8 cellular contexts compared by ENCODE assay signal in the genomic region with DNA sequence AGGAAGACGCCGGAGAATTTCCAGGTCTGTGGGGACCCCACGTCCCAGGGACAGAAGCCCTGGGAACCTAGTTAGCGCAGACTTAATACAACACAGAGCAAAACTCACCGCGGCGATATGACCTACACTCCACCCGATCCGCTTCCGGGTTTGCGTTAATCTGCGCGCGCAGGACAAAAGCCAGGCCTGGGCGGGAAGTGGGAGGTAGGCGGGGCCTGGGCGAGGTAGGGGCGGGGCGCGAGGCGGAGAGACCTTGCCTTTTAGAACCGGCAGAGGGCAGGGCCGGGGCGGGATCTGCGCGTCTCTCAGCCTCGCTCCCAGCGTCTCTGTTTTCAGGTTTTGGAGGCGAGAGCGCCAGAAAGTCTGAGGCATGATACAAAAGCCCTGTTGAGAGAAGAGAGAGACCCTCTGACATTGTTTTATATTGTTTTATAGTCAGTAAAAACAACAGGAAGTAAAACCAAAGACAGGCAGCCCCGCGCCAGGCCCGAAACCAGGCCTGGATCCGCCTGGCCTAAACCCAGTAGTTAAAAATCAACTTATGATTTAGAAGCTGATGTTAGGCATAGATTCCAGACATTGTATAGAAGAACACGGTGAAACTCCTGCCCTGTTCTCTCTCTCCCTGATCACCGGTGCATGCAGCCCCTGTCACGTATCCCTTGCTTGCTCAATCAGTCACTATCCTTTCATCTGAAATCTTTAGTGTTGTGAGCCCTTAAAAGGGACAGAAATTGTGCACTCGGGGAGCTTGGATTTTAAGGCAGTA. TPM values are rescaled to one million over a fixed set of nuclear protein-coding genes. Genes with fewer than 3 reads are reported as not detected.
DNase-seq lines count a peak whose midpoint lies in the region; ATAC-seq, FAIRE-seq and TF ChIP-seq lines count a peak whose summit lies in the region.

Gene ZNF611, minus strand, starts transcription at position 152 of the 769 bp plus-strand sequence. CDS start 19,150 bp downstream, outside the sequence.

- peaks cover 12% of the 10 kb centered on the region; the same call in 1 of the 2 replicates for H3K4me1 ChIP-seq in HepG2 (ENCODE audit: insufficient read depth, low read length)

- whole genome bisulfite sequencing in HepG2 (ENCODE audit: low lambda C conversion rate) = 32% methylated on average over 26 of the region's 38 CpGs

- peak within 1 kb of the TSS; percentile 78 for H3K4me3 Mint-ChIP-seq in dendritic cell treated with granulocyte-macrophage colony-stimulating factor and Interleukin-4, amounts not matched to agents 40 ng/mL and 50 ng/mL, for 4 days

- intact Hi-C loops in dendritic cell treated with granulocyte-macrophage colony-stimulating factor and Interleukin-4, amounts not matched to agents 40 ng/mL and 50 ng/mL, for 4 days (cut with micrococcal nuclease) = loop anchor here (1.0 kb wide), 1 partner anchor 44 kb away; no protein-coding TSS in a partner anchor
- intact Hi-C loops in HepG2 (cut with micrococcal nuclease; ENCODE audit: unreplicated experiment) = no loop called here

- in situ Hi-C loops in HepG2 (cut with HindIII; ENCODE audit: extremely low pct_ligation_motif_present, low pct_unique_long_range_greater_than_20kb) = no loop called here

- H3K27ac ChIP-seq in C4-2B (peak within 1 kb of the TSS; percentile 80), HepG2 (ENCODE audit: extremely low read length, insufficient read depth, low read length) (peak within 1 kb of the TSS; percentile 70)

- ATAC-seq in GM19351 (IDR thresholded peaks at IDR 0.05; ENCODE audit: unreplicated experiment) = peak; percentile 92
- ATAC-seq in HG03521 (IDR thresholded peaks at IDR 0.05; ENCODE audit: unreplicated experiment) = peak; percentile 81
- peak; percentile 93 for ATAC-seq in HepG2

- POLR2A ChIA-PET in HepG2 (lab: Yijun Ruan, JAX) = interaction anchor here (0.8 to 1.1 kb wide), 2 partner anchors 23 to 723 kb away, joined by 3 to 4 read pairs; no protein-coding TSS in a partner anchor

- TF ChIP-seq EP300 in HepG2 (IDR thresholded peaks at IDR 0.05; ENCODE audit: low read depth in 2 of 2, low read length in 2 of 2) = no peak
- no peak for TF ChIP-seq EP300 in HepG2 (CRISPR knock-in tag; IDR thresholded peaks at IDR 0.05; ENCODE audit: borderline replicate concordance)

- no peaks in the 10 kb centered on the region for H4K20me1 ChIP-seq in HepG2 (ENCODE audit: insufficient read depth, low read length)

- no peaks in the 10 kb centered on the region for H3K27me3 Mint-ChIP-seq in dendritic cell treated with granulocyte-macrophage colony-stimulating factor and Interleukin-4, amounts not matched to agents 40 ng/mL and 50 ng/mL, for 4 days

- CTCF ChIA-PET in HepG2 (lab: Yijun Ruan, JAX; ENCODE audit: low intra/inter-chr PET ratio, low total read pairs) = interaction anchor here (0.9 kb wide), 1 partner anchor 14 kb away, joined by 3 read pairs; no protein-coding TSS in a partner anchor

- BruUV-seq in HepG2 (replicated peaks; lab: Mats Ljungman, UMichigan) = no TSS peak

- no peak for FAIRE-seq in HepG2 (lab: Jason Lieb, UNC)

- DNase-seq in NCI-H748 treated with DMSO at 0.1 percent for 48 hours (lab: John Stamatoyannopoulos, UW) = peak; percentile 90
- peak; percentile 99 to 100 for DNase-seq in activated CD4-positive, alpha-beta T cell treated with anti-CD3 and anti-CD28 coated beads, Interleukin-2, amount 50 U/mL, for 4 hours
- peak; percentile 82 for DNase-seq in HepG2 (ENCODE audit: low spot score)
- DNase-seq in stimulated activated CD4-positive, alpha-beta T cell treated with anti-CD3 and anti-CD28 coated beads, Interleukin-4, amount 100 ng/mL, for 1 hour = peak; percentile 99

- TF ChIP-seq POLR2A in HepG2 (IDR thresholded peaks at IDR 0.05; ENCODE audit: insufficient read depth in 1 of 2, low read depth in 2 of 2, low read length in 2 of 2) = peak; percentile 45 to 72; a peak in 3 of 4 replicates

- H3K9me3 Mint-ChIP-seq in dendritic cell treated with granulocyte-macrophage colony-stimulating factor and Interleukin-4, amounts not matched to agents 40 ng/mL and 50 ng/mL, for 4 days = peaks cover 13% of the 10 kb centered on the region

- H3K9me3 ChIP-seq in HepG2 (ENCODE audit: low read length) = peaks cover 9% of the 10 kb centered on the region; the same call in 1 of the 2 replicates

- peaks cover 44% of the 10 kb centered on the region for H3K36me3 Mint-ChIP-seq in dendritic cell treated with granulocyte-macrophage colony-stimulating factor and Interleukin-4, amounts not matched to agents 40 ng/mL and 50 ng/mL, for 4 days (ENCODE audit: low read depth)

- H3K36me3 ChIP-seq in HepG2 (replicated peaks in 1 of 2; ENCODE audit: control insufficient read depth in 1 of 2, insufficient read depth in 2 of 2, low read length in 2 of 2) = no peaks in the 10 kb centered on the region

- peak within 1 kb of the TSS; percentile 68 for H3K9ac ChIP-seq in HepG2 (ENCODE audit: insufficient read depth, low read depth, low read length)

- H3K4me1 Mint-ChIP-seq in dendritic cell treated with granulocyte-macrophage colony-stimulating factor and Interleukin-4, amounts not matched to agents 40 ng/mL and 50 ng/mL, for 4 days (ENCODE audit: low read depth) = peaks cover 14% of the 10 kb centered on the region

- no peaks in the 10 kb centered on the region for H3K79me2 ChIP-seq in HepG2 (ENCODE audit: insufficient read depth, low read length)

- peak within 1 kb of the TSS; percentile 91 for H3K27ac Mint-ChIP-seq in dendritic cell treated with granulocyte-macrophage colony-stimulating factor and Interleukin-4, amounts not matched to agents 40 ng/mL and 50 ng/mL, for 4 days

- peak; percentile 79 for TF ChIP-seq CTCF in C4-2B (conservative IDR thresholded peaks at IDR 0.05)
- peak; percentile 69 for TF ChIP-seq CTCF in HepG2 (CRISPR knock-in tag; IDR thresholded peaks at IDR 0.05)

- TF ChIP-seq RAD21 in HepG2 (CRISPR knock-in tag; IDR thresholded peaks at IDR 0.05) = peak; percentile 42; the same call in 1 of the 2 replicates

- H3K4me2 ChIP-seq in HepG2 (ENCODE audit: low read depth, low read length) = peak within 1 kb of the TSS; percentile 58

- H3K4me3 ChIP-seq in HepG2 (replicated peaks in 1 of 3; ENCODE audit: insufficient read depth in 1 of 3, low read depth in 2 of 3, low read length in 3 of 3) = peak within 1 kb of the TSS; percentile 56 to 79 (median 78)

- H3K27me3 ChIP-seq in HepG2 (ENCODE audit: control insufficient read depth in 1 of 2, insufficient read depth in 2 of 2, low read length in 2 of 2) = no peaks in the 10 kb centered on the region

- peak within 1 kb of the TSS; percentile 28 for H2AFZ ChIP-seq in HepG2 (ENCODE audit: low read length)

TF ChIP-seq in HepG2, 621 proteins besides CTCF, POLR2A, EP300 and RAD21 (continues in another document):
- TF ChIP-seq XBP1 (CRISPR knock-in tag; IDR thresholded peaks at IDR 0.05) (no peak), USF2 (IDR thresholded peaks at IDR 0.05; ENCODE audit: low read depth, low read length) (no peak), USF2 (CRISPR knock-in tag; IDR thresholded peaks at IDR 0.05; ENCODE audit: borderline replicate concordance) (no peak), POGZ (CRISPR knock-in tag; IDR thresholded peaks at IDR 0.05) (no peak)

RNA-seq across cellular contexts. Expression of gene ZNF611, which starts in this region (rescaled TPM):
- total RNA-seq in HepG2 (2016; rRNA removed; fragmentation: Illumina TruSeq; extraction: Trizol) = 4.1 and 9.9 TPM in 2 replicates
- 1.0 and 1.1 TPM in 2 replicates for total RNA-seq in HepG2 (2016; cell fraction: cytosol; rRNA removed; fragmentation: Illumina TruSeq; extraction: Trizol; ENCODE audit: low read depth)
- total RNA-seq in HepG2 (2016; cell fraction: insoluble cytoplasmic fraction; rRNA removed; fragmentation: Illumina TruSeq; extraction: Trizol) = 3.9 and 8.0 TPM in 2 replicates
- 2.4 and 2.8 TPM in 2 replicates for total RNA-seq in HepG2 (2016; cell fraction: membrane; rRNA removed; fragmentation: Illumina TruSeq; extraction: Trizol)
- total RNA-seq in HepG2 (2016; cell fraction: nucleus; rRNA removed; fragmentation: Illumina TruSeq; extraction: Trizol) = 4.7 and 9.1 TPM in 2 replicates
- polyA plus RNA-seq in HepG2 (2011; rRNA removed) = 2.4 and 2.7 TPM in 2 replicates
- 0.85 and 1.1 TPM in 2 replicates for polyA plus RNA-seq in HepG2 (2011; cell fraction: cytosol; rRNA removed)
- 3.3 and 3.7 TPM in 2 replicates for polyA plus RNA-seq in HepG2 (2011; cell fraction: nucleus; rRNA removed)
- 1.9 and 2.3 TPM in 2 replicates for polyA plus RNA-seq in HepG2 (2012)
- polyA plus RNA-seq in HepG2 (2016; cell fraction: cytosol; fragmentation: Illumina TruSeq; extraction: Trizol; ENCODE audit: low read depth) = 0.26 and 0.36 TPM in 2 replicates
- 2.4 and 2.5 TPM in 2 replicates for polyA plus RNA-seq in HepG2 (2016; cell fraction: insoluble cytoplasmic fraction; fragmentation: Illumina TruSeq; extraction: Trizol; ENCODE audit: low read depth)
- polyA plus RNA-seq in HepG2 (2016; cell fraction: membrane; fragmentation: Illumina TruSeq; extraction: Trizol; ENCODE audit: low read depth) = 0.32 and 0.36 TPM in 2 replicates
- polyA plus RNA-seq in HepG2 (2016; cell fraction: nucleus; fragmentation: Illumina TruSeq; extraction: Trizol; ENCODE audit: insufficient read depth, low read depth) = 4.7 and 7.1 TPM in 2 replicates
- polyA minus RNA-seq in HepG2 (2011; rRNA and poly(A)+ RNA removed; ENCODE audit: low replicate concordance) = 3.2 and 3.8 TPM in 2 replicates
- 6.6 and 6.9 TPM in 2 replicates for polyA minus RNA-seq in HepG2 (2011; cell fraction: cytosol; rRNA and poly(A)+ RNA removed)
- 10.9 and 13.2 TPM in 2 replicates for polyA minus RNA-seq in HepG2 (2011; cell fraction: nucleus; rRNA and poly(A)+ RNA removed)

Comparison
In these comparisons a context has a peak if more than half of its experiments do, and no peak if none do; other contexts are left out.
1. Peak in every context shown above with its lines: DNase-seq, ATAC-seq, H3K4me3 ChIP-seq and H3K27ac ChIP-seq.